In the genomic region with DNA sequence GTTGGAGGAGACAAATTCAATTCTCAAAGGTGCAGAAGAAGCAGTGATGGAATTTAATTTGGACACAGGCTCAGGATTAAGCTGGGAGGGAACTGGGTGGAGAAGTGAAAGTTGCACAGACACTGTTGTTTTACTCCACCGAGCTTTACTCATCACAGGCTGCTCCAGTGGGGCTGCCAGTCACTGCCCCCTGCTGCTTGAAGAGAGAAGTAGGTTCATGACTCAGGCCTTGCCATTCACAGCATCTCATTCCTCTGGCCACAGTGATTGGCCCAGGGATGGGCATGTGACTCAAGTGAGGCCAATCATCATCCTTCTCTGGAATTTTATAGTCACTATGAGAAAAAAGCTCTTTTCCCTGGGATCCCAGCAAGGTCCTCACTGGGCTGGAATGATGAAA, we compare ENCODE assay signal across 9 cellular contexts. TPM values are rescaled to one million over a fixed set of nuclear protein-coding genes. Genes with fewer than 3 reads are reported as not detected.
DNase-seq lines count a peak whose midpoint lies in the region; ATAC-seq and TF ChIP-seq lines count a peak whose summit lies in the region.
"Had no signal": no experiment of that assay in that cellular context is flagged by ENCODE, and none has a peak within 500 bp of the region (broad histone marks: within the 10 kb centered on the region; RNA-seq: fewer than 3 reads in every experiment).

No MANE protein-coding gene starts in this region.

- no peaks in the 10 kb centered on the region for H3K9me3 Mint-ChIP-seq in natural killer cell treated with Interleukin-12 subunit alpha and Interleukin-12 subunit beta and Interleukin-15 and Interleukin-18, amount 100 ng/mL, for 72 hours
- H3K9me3 Mint-ChIP-seq: stimulated activated naive CD8-positive, alpha-beta T cell treated with anti-CD3 and anti-CD28 coated beads, Interleukin-15, Interleukin-2, amounts not matched to agents 100 ng/mL and 50 ng/mL, for 24 hours had no signal

- TF ChIP-seq CTCF in brain microvascular endothelial cell (IDR thresholded peaks at IDR 0.05; ENCODE audit: low read depth, low read length, missing control alignments), result peak; percentile 24
- peak in 2 of 5 experiments; percentile 14 to 18 for TF ChIP-seq CTCF in tibial nerve (IDR thresholded peaks at IDR 0.05)

- no peak overlapping the region for H3K27ac Mint-ChIP-seq in natural killer cell treated with Interleukin-12 subunit alpha and Interleukin-12 subunit beta and Interleukin-15 and Interleukin-18, amount 100 ng/mL, for 72 hours
- H3K27ac Mint-ChIP-seq: stimulated activated naive CD8-positive, alpha-beta T cell treated with anti-CD3 and anti-CD28 coated beads, Interleukin-15, Interleukin-2, amounts not matched to agents 100 ng/mL and 50 ng/mL, for 24 hours had no signal

- H3K36me3 ChIP-seq in SJCRH30, result no peaks in the 10 kb centered on the region
- no peaks in the 10 kb centered on the region for H3K36me3 ChIP-seq in brain microvascular endothelial cell (replicated peaks)
- no peaks in the 10 kb centered on the region for H3K36me3 ChIP-seq in tibial nerve

- H3K27ac ChIP-seq in SJCRH30 (no peak overlapping the region), brain microvascular endothelial cell (no peak overlapping the region), tibial nerve (no peak overlapping the region)

- no peak for TF ChIP-seq EP300 in tibial nerve (IDR thresholded peaks at IDR 0.05)

- no peak overlapping the region for H3K4me3 Mint-ChIP-seq in natural killer cell treated with Interleukin-12 subunit alpha and Interleukin-12 subunit beta and Interleukin-15 and Interleukin-18, amount 100 ng/mL, for 72 hours
- H3K4me3 Mint-ChIP-seq: stimulated activated naive CD8-positive, alpha-beta T cell treated with anti-CD3 and anti-CD28 coated beads, Interleukin-15, Interleukin-2, amounts not matched to agents 100 ng/mL and 50 ng/mL, for 24 hours had no signal

- in situ Hi-C loops in brain microvascular endothelial cell (cut with HindIII; ENCODE audit: low pct_ligation_motif_present, low sequenced_read_pairs), result no loop called here

- H3K4me3 ChIP-seq in SJCRH30, result no peak overlapping the region
- H3K4me3 ChIP-seq in brain microvascular endothelial cell (ENCODE audit: low read depth, low read length), result no peak overlapping the region
- H3K4me3 ChIP-seq in tibial nerve, result no peak overlapping the region

- H3K9me3 ChIP-seq in SJCRH30 (replicated peaks) (no peaks in the 10 kb centered on the region), tibial nerve (no peaks in the 10 kb centered on the region)

- H3K4me1 ChIP-seq in SJCRH30, result no peaks in the 10 kb centered on the region
- H3K4me1 ChIP-seq in tibial nerve, result peaks cover 0 to 9% (median 0%) of the 10 kb centered on the region in 4 donors

- peaks cover 4 to 8% of the 10 kb centered on the region in 2 donors for H3K27me3 Mint-ChIP-seq in natural killer cell treated with Interleukin-12 subunit alpha and Interleukin-12 subunit beta and Interleukin-15 and Interleukin-18, amount 100 ng/mL, for 72 hours

- peaks cover 0 to 14% of the 10 kb centered on the region in 2 donors for H3K4me1 Mint-ChIP-seq in natural killer cell treated with Interleukin-12 subunit alpha and Interleukin-12 subunit beta and Interleukin-15 and Interleukin-18, amount 100 ng/mL, for 72 hours (ENCODE audit: low read depth in 2 of 2)

- DNase-seq in AG20443 (ENCODE audit: low spot score) (peak; percentile 28), SJCRH30 (peak; percentile 29 to 65), brain microvascular endothelial cell (peak; percentile 19), mucosa of gallbladder (ENCODE audit: low spot score) (no peak), tibial nerve (ENCODE audit: low spot score in 2 of 2) (no peak)
- no peak for DNase-seq in natural killer cell treated with Interleukin-12 subunit alpha and Interleukin-12 subunit beta and Interleukin-15 and Interleukin-18, amount 100 ng/mL, for 72 hours (ENCODE audit: low spot score)

- no peaks in the 10 kb centered on the region for H3K36me3 Mint-ChIP-seq in natural killer cell treated with Interleukin-12 subunit alpha and Interleukin-12 subunit beta and Interleukin-15 and Interleukin-18, amount 100 ng/mL, for 72 hours

- H3K27me3 ChIP-seq in SJCRH30, result no peaks in the 10 kb centered on the region
- peaks cover 2% of the 10 kb centered on the region for H3K27me3 ChIP-seq in brain microvascular endothelial cell (replicated peaks)
- H3K27me3 ChIP-seq in tibial nerve, result no peaks in the 10 kb centered on the region

- no peak for TF ChIP-seq POLR2A in tibial nerve (IDR thresholded peaks at IDR 0.05)

- 27 to 45% methylated on average over 1 of the region's 1 CpG for WGBS in tibial nerve, 2 donors

- peak; percentile 57 for ATAC-seq in GM18519 (IDR thresholded peaks at IDR 0.05; ENCODE audit: low FRiP score, unreplicated experiment)
- ATAC-seq in HG03060 (IDR thresholded peaks at IDR 0.05; ENCODE audit: low read depth, unreplicated experiment), result peak; percentile 56
- ATAC-seq in natural killer cell treated with Interleukin-12 subunit alpha and Interleukin-12 subunit beta and Interleukin-15 and Interleukin-18, amount 100 ng/mL, for 72 hours, result peak; percentile 74 to 82

RNA-seq across cellular contexts. Expression of a gene that starts 11.8 kb away (rescaled TPM):
- total RNA-seq in SJCRH30 (2014; rRNA removed; shearing (Covaris generic)), result 1.4 and 2.3 TPM in 2 replicates
- total RNA-seq in natural killer cell treated with Interleukin-12 subunit alpha and Interleukin-12 subunit beta and Interleukin-15 and Interleukin-18, amount 100 ng/mL, for 72 hours, result 1 to 10 TPM in 1 of 2 donors, not detected in 1; 1.6 TPM
- 12.7 TPM for total RNA-seq in mucosa of gallbladder
- 10 to 100 TPM in 1 of 4 donors, 1 to 10 TPM in 3; 2.7 to 12.9 (median 6.1) TPM for total RNA-seq in tibial nerve

Comparison
In these comparisons a context has a peak if more than half of its experiments do, and no peak if none do; other contexts are left out.
1. DNase-seq: peak in AG20443 (single experiment), SJCRH30 (2 of 2) and brain microvascular endothelial cell (single experiment); none in natural killer cell treated with Interleukin-12 subunit alpha and Interleukin-12 subunit beta and Interleukin-15 and Interleukin-18, amount 100 ng/mL, for 72 hours (single experiment), mucosa of gallbladder (single experiment) and tibial nerve (0 of 2).
2. Peak in every context shown above with its lines, with median percentiles within 50 percentile points of each other: ATAC-seq.